21 cellular contexts compared by ENCODE assay signal in the genomic region with DNA sequence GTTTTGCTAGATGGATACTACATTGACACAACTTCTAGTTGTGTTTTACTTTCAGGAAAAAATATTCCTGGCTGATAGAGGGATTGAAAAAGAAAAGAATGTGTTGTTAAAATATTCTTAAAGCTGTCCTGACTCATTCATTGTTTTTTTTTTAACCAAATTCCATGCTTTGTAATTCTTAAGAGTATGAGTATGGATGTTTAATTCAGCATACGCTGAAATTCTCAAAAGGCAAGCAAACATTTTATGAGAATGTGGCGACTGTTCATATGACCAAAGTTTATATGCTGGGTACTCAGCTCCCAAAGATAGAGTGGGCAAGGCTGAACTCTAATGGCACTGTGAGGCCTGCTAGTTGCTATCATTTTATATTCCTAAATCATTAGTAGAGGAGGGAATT.
DNase-seq lines count a peak whose midpoint lies in the region; TF ChIP-seq lines count a peak whose summit lies in the region.
"Had no signal": no experiment of that assay in that cellular context is flagged by ENCODE, and none has a peak within 500 bp of the region (broad histone marks: within the 10 kb centered on the region; RNA-seq: fewer than 3 reads in every experiment).

No MANE protein-coding gene starts in this region.

- H3K27me3 Mint-ChIP-seq in osteocyte (ENCODE audit: unreplicated experiment): no peaks in the 10 kb centered on the region
- H3K27me3 Mint-ChIP-seq: CD4-positive, alpha-beta T cell had no signal

- TF ChIP-seq CTCF in astrocyte of the spinal cord (IDR thresholded peaks at IDR 0.05; ENCODE audit: low read depth, low read length): no peak
- no peak for TF ChIP-seq CTCF in osteocyte (IDR thresholded peaks at IDR 0.05)

- H3K27ac Mint-ChIP-seq in osteocyte (ENCODE audit: unreplicated experiment): peak overlapping the region; percentile 74
- H3K27ac Mint-ChIP-seq: CD4-positive, alpha-beta T cell had no signal

- no peak overlapping the region for H3K4me3 ChIP-seq in astrocyte of the spinal cord (ENCODE audit: low read depth, low read length)
- H3K4me3 ChIP-seq: BLaER1 treated with 17β-estradiol and CSF1 and Interleukin-3, amounts not matched to agents 10 nM and 100 nM; GM12878; HAP-1; SJCRH30 had no signal

- in situ Hi-C loops in astrocyte of the spinal cord (cut with HindIII; ENCODE audit: low sequenced_read_pairs): no loop called here

- no peak overlapping the region for H3K4me3 Mint-ChIP-seq in osteocyte (ENCODE audit: unreplicated experiment)
- H3K4me3 Mint-ChIP-seq: CD4-positive, alpha-beta T cell had no signal

- peak; percentile 38 for DNase-seq in EH (ENCODE audit: low read depth)
- DNase-seq in M059J (ENCODE audit: low read depth): peak; percentile 21
- peak; percentile 50 for DNase-seq in astrocyte of the spinal cord (ENCODE audit: low read depth, low spot score)
- DNase-seq in osteocyte (ENCODE audit: extremely low spot score, unreplicated experiment): no peak
- DNase-seq in stimulated activated CD4-positive, alpha-beta T cell treated with anti-CD3 and anti-CD28 coated beads, Interleukin-12 subunit alpha, Interleukin-12 subunit beta, amount 100 ng/mL, for 4 hours: no peak
- no peak for DNase-seq in HCEC 1CT
- no peak for DNase-seq in stimulated activated naive CD4-positive, alpha-beta T cell treated with Interleukin-2 at 50 U/mL for 16 hours (lab: John Stamatoyannopoulos, UW)
- DNase-seq: AML-193; CD4-positive, alpha-beta T cell; GOT3; NCI-H1092; NCI-H1417 treated with DMSO at 0.1 percent for 48 hours; NCI-H1694 treated with DMSO at 0.1 percent for 48 hours; NCI-H2081; NCI-H2171 treated with DMSO at 0.1 percent for 48 hours; NCI-H345; NCI-H510A treated with DMSO at 0.1 percent for 48 hours; SJCRH30 had no signal

- H3K9me3 Mint-ChIP-seq in osteocyte (ENCODE audit: unreplicated experiment): peaks cover 6% of the 10 kb centered on the region
- H3K9me3 Mint-ChIP-seq: CD4-positive, alpha-beta T cell had no signal

- H3K4me1 Mint-ChIP-seq in osteocyte (ENCODE audit: unreplicated experiment): peaks cover 49% of the 10 kb centered on the region

- peaks cover 2% of the 10 kb centered on the region for H3K36me3 Mint-ChIP-seq in osteocyte (ENCODE audit: unreplicated experiment)

Comparison
In these comparisons a context has a peak if more than half of its experiments do, and no peak if none do; other contexts are left out.
1. DNase-seq: peak in EH (single experiment), M059J (single experiment) and astrocyte of the spinal cord (single experiment); none in osteocyte (single experiment), stimulated activated CD4-positive, alpha-beta T cell treated with anti-CD3 and anti-CD28 coated beads, Interleukin-12 subunit alpha, Interleukin-12 subunit beta, amount 100 ng/mL, for 4 hours (single experiment), HCEC 1CT (single experiment) and stimulated activated naive CD4-positive, alpha-beta T cell treated with Interleukin-2 at 50 U/mL for 16 hours (single experiment).